In the genomic region with DNA sequence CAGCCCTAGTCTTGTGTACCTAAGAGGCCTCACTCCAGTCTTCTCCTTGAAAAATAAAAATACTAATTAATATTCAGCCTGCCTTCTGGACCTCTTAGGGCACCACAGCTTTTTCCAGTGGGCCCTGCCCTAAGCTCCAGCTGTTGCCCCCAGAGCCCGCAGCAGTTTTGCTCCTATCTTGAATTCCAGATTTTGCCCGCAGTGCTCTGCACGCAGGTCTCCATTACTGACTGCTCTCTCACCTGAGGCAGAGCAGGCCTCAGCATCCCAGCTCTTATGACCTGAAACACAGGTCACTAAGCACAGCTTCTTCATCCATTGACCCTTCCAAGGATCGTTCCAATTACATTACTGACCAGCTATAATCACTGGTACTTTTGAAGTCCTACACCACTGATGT, we compare ENCODE assay signal across 17 cellular contexts. TPM values are rescaled to one million over a fixed set of nuclear protein-coding genes. Genes with fewer than 3 reads are reported as not detected.
DNase-seq lines count a peak whose midpoint lies in the region; ATAC-seq, FAIRE-seq and TF ChIP-seq lines count a peak whose summit lies in the region.
"Had no signal": no experiment of that assay in that cellular context is flagged by ENCODE, and none has a peak within 500 bp of the region (broad histone marks: within the 10 kb centered on the region; RNA-seq: fewer than 3 reads in every experiment).

No MANE protein-coding gene starts in this region.

- no peak for DNase-seq in CD4-positive, CD25-positive, alpha-beta regulatory T cell
- DNase-seq in bronchial epithelial cell (ENCODE audit: low read depth) (no peak), neural crest cell (ENCODE audit: low read depth, low spot score) (no peak), upper lobe of right lung (peak; percentile 21), natural killer cell (no peak), NCI-H2171 (lab: John Stamatoyannopoulos, UW) (no peak)
- no peak for DNase-seq in activated naive CD4-positive, alpha-beta T cell treated with anti-CD3 and anti-CD28 coated beads, Interleukin-2, amount 10 ng/mL, durations not matched to agents 7 days and 5 days
- DNase-seq: 8988T; AML-193; Calu3; CD4-positive, alpha-beta T cell; GF-D8; IMR-90; KBM-7 had no signal

- H3K9me3 ChIP-seq in CD4-positive, CD25-positive, alpha-beta regulatory T cell (ENCODE audit: control insufficient read depth in 2 of 2, low read length in 2 of 2) = no peaks in the 10 kb centered on the region
- H3K9me3 ChIP-seq in upper lobe of right lung = no peaks in the 10 kb centered on the region
- H3K9me3 ChIP-seq: BLaER1 had no signal

- H3K4me1 ChIP-seq in CD4-positive, CD25-positive, alpha-beta regulatory T cell (ENCODE audit: control insufficient read depth, insufficient read depth, low read length, poor library complexity, severe bottlenecking) = no peaks in the 10 kb centered on the region
- H3K4me1 ChIP-seq in upper lobe of right lung = peaks cover 7% of the 10 kb centered on the region

- ATAC-seq in CD4-positive, CD25-positive, alpha-beta regulatory T cell (ENCODE audit: low read depth in 2 of 2) = no peak
- no peak for ATAC-seq in upper lobe of right lung
- ATAC-seq in natural killer cell = no peak

- H3K27ac Mint-ChIP-seq in CD4-positive, CD25-positive, alpha-beta regulatory T cell = peak overlapping the region in 2 of 3 donors; percentile 25 to 71
- H3K27ac Mint-ChIP-seq in neural crest cell (ENCODE audit: unreplicated experiment) (peak overlapping the region; percentile 67), natural killer cell (no peak overlapping the region)
- no peak overlapping the region for H3K27ac Mint-ChIP-seq in activated naive CD4-positive, alpha-beta T cell treated with anti-CD3 and anti-CD28 coated beads, Interleukin-2, amount 10 ng/mL, durations not matched to agents 7 days and 5 days
- H3K27ac Mint-ChIP-seq: CD4-positive, alpha-beta T cell had no signal

- CTCF ChIA-PET in activated naive CD4-positive, alpha-beta T cell treated with anti-CD3 and anti-CD28 coated beads, Interleukin-2, amount 10 ng/mL, durations not matched to agents 7 days and 5 days (lab: Charles Lee) = interaction anchor here (1.0 to 2.1 kb wide), 6 partner anchors 10 to 79 kb away, joined by 3 to 7 read pairs (median 6); a partner anchor contains a TSS

- H3K36me3 ChIP-seq in CD4-positive, CD25-positive, alpha-beta regulatory T cell (ENCODE audit: control insufficient read depth, insufficient read depth, low read length) = peaks cover 17% of the 10 kb centered on the region
- H3K36me3 ChIP-seq in bronchial epithelial cell (ENCODE audit: control insufficient read depth, insufficient read depth, low read length) (peaks cover 4% of the 10 kb centered on the region), upper lobe of right lung (peaks cover 85% of the 10 kb centered on the region)
- H3K36me3 ChIP-seq: BLaER1 had no signal

- intact Hi-C loops in upper lobe of right lung (cut with DNase I) (no loop called here), natural killer cell (cut with micrococcal nuclease) (no loop called here)

- peak; percentile 90 for FAIRE-seq in bronchial epithelial cell (lab: Jason Lieb, UNC)
- FAIRE-seq: GM19239, H1 had no signal

- no peaks in the 10 kb centered on the region for H3K27me3 ChIP-seq in CD4-positive, CD25-positive, alpha-beta regulatory T cell (ENCODE audit: control insufficient read depth, insufficient read depth, low read length)
- H3K27me3 ChIP-seq in bronchial epithelial cell (ENCODE audit: control insufficient read depth, insufficient read depth, low read length) (no peaks in the 10 kb centered on the region), upper lobe of right lung (no peaks in the 10 kb centered on the region)
- H3K27me3 ChIP-seq: BLaER1 had no signal

- no peak overlapping the region for H3K27ac ChIP-seq in CD4-positive, CD25-positive, alpha-beta regulatory T cell (ENCODE audit: insufficient read depth, low read length, poor library complexity, severe bottlenecking)
- H3K27ac ChIP-seq in upper lobe of right lung = no peak overlapping the region
- H3K27ac ChIP-seq: BLaER1 had no signal

- no peaks in the 10 kb centered on the region for H3K27me3 Mint-ChIP-seq in CD4-positive, CD25-positive, alpha-beta regulatory T cell
- H3K27me3 Mint-ChIP-seq in neural crest cell (ENCODE audit: low read depth) = no peaks in the 10 kb centered on the region
- peaks cover 55 to 82% of the 10 kb centered on the region in 2 donors for H3K27me3 Mint-ChIP-seq in natural killer cell (ENCODE audit: low read depth in 2 of 2)
- peaks cover 25% of the 10 kb centered on the region for H3K27me3 Mint-ChIP-seq in activated naive CD4-positive, alpha-beta T cell treated with anti-CD3 and anti-CD28 coated beads, Interleukin-2, amount 10 ng/mL, durations not matched to agents 7 days and 5 days
- H3K27me3 Mint-ChIP-seq: CD4-positive, alpha-beta T cell had no signal

- peaks cover 42% of the 10 kb centered on the region for H3K36me3 Mint-ChIP-seq in CD4-positive, CD25-positive, alpha-beta regulatory T cell
- H3K36me3 Mint-ChIP-seq in neural crest cell (ENCODE audit: low read depth) (peaks cover 7% of the 10 kb centered on the region), natural killer cell (no peaks in the 10 kb centered on the region)
- H3K36me3 Mint-ChIP-seq in activated naive CD4-positive, alpha-beta T cell treated with anti-CD3 and anti-CD28 coated beads, Interleukin-2, amount 10 ng/mL, durations not matched to agents 7 days and 5 days = no peaks in the 10 kb centered on the region

- H3K4me1 Mint-ChIP-seq in CD4-positive, CD25-positive, alpha-beta regulatory T cell = no peaks in the 10 kb centered on the region
- peaks cover 15% of the 10 kb centered on the region for H3K4me1 Mint-ChIP-seq in neural crest cell
- peaks cover 0 to 10% of the 10 kb centered on the region in 2 donors for H3K4me1 Mint-ChIP-seq in natural killer cell
- peaks cover 9% of the 10 kb centered on the region for H3K4me1 Mint-ChIP-seq in activated naive CD4-positive, alpha-beta T cell treated with anti-CD3 and anti-CD28 coated beads, Interleukin-2, amount 10 ng/mL, durations not matched to agents 7 days and 5 days

- peaks cover 0 to 2% (median 0%) of the 10 kb centered on the region in 7 donors for H3K9me3 Mint-ChIP-seq in CD4-positive, CD25-positive, alpha-beta regulatory T cell
- no peaks in the 10 kb centered on the region for H3K9me3 Mint-ChIP-seq in neural crest cell
- no peaks in the 10 kb centered on the region for H3K9me3 Mint-ChIP-seq in natural killer cell
- H3K9me3 Mint-ChIP-seq in activated naive CD4-positive, alpha-beta T cell treated with anti-CD3 and anti-CD28 coated beads, Interleukin-2, amount 10 ng/mL, durations not matched to agents 7 days and 5 days = no peaks in the 10 kb centered on the region
- H3K9me3 Mint-ChIP-seq: CD4-positive, alpha-beta T cell had no signal

- no peak for TF ChIP-seq CTCF in bronchial epithelial cell (IDR thresholded peaks at IDR 0.05; ENCODE audit: insufficient read depth, low read length, severe bottlenecking)
- TF ChIP-seq CTCF in neural crest cell (conservative IDR thresholded peaks at IDR 0.05) = no peak
- no peak for TF ChIP-seq CTCF in upper lobe of right lung (IDR thresholded peaks at IDR 0.05)
- TF ChIP-seq CTCF in natural killer cell (IDR thresholded peaks at IDR 0.05) = no peak

- H3K4me3 Mint-ChIP-seq in CD4-positive, CD25-positive, alpha-beta regulatory T cell = no peak overlapping the region
- H3K4me3 Mint-ChIP-seq in neural crest cell = no peak overlapping the region
- H3K4me3 Mint-ChIP-seq in natural killer cell = no peak overlapping the region
- no peak overlapping the region for H3K4me3 Mint-ChIP-seq in activated naive CD4-positive, alpha-beta T cell treated with anti-CD3 and anti-CD28 coated beads, Interleukin-2, amount 10 ng/mL, durations not matched to agents 7 days and 5 days
- H3K4me3 Mint-ChIP-seq: CD4-positive, alpha-beta T cell had no signal

- H3K4me3 ChIP-seq in CD4-positive, CD25-positive, alpha-beta regulatory T cell (ENCODE audit: low read depth, low read length) = no peak overlapping the region
- H3K4me3 ChIP-seq in bronchial epithelial cell (ENCODE audit: low read depth, low read length) (no peak overlapping the region), upper lobe of right lung (no peak overlapping the region)
- H3K4me3 ChIP-seq: BLaER1 had no signal

RNA-seq across cellular contexts. Expression of a gene that starts 28.4 kb away (rescaled TPM):
- 11.8 TPM for total RNA-seq in CD4-positive, CD25-positive, alpha-beta regulatory T cell
- 10 to 100 TPM in 3 of 4 donors, 1 to 10 TPM in 1; 9.2 to 17.2 (median 12.0) TPM for polyA plus RNA-seq in CD4-positive, CD25-positive, alpha-beta regulatory T cell
- 8.4 and 14.2 TPM in 2 replicates for total RNA-seq in bronchial epithelial cell
- 20.5 and 21.2 TPM in 2 replicates for total RNA-seq in neural crest cell
- 46.9 TPM for total RNA-seq in upper lobe of right lung
- 10 to 100 TPM; 34.8 to 44.3 (median 36.4) TPM for total RNA-seq in natural killer cell

RNA-seq across cellular contexts. Expression of a gene that starts 45.1 kb away (rescaled TPM):
- total RNA-seq in CD4-positive, CD25-positive, alpha-beta regulatory T cell = 0.91 TPM
- polyA plus RNA-seq in CD4-positive, CD25-positive, alpha-beta regulatory T cell = under 1 TPM; 0.30 to 0.64 (median 0.61) TPM
- 7.4 and 22.8 TPM in 2 replicates for total RNA-seq in bronchial epithelial cell
- 1.2 and 1.9 TPM in 2 replicates for total RNA-seq in neural crest cell
- total RNA-seq in upper lobe of right lung = 1.4 TPM
- 1 to 10 TPM in 2 of 3 donors, under 1 TPM in 1; 0.68 to 1.6 (median 1.2) TPM for total RNA-seq in natural killer cell

RNA-seq across cellular contexts. Expression of a gene that starts 49.0 kb away (rescaled TPM):
- total RNA-seq in CD4-positive, CD25-positive, alpha-beta regulatory T cell = 28.1 TPM
- polyA plus RNA-seq in CD4-positive, CD25-positive, alpha-beta regulatory T cell = 10 to 100 TPM; 13.8 to 16.4 (median 15.2) TPM
- total RNA-seq in bronchial epithelial cell (20.0 and 54.2 TPM in 2 replicates), neural crest cell (59.4 and 64.7 TPM in 2 replicates), upper lobe of right lung (109 TPM), natural killer cell (10 to 100 TPM in 1 of 3 donors, 1 to 10 TPM in 2; 4.8 to 33.5 (median 7.5) TPM)

RNA-seq across cellular contexts. Expression of a gene that starts 54.3 kb away (rescaled TPM):
- total RNA-seq in CD4-positive, CD25-positive, alpha-beta regulatory T cell = 45.0 TPM
- polyA plus RNA-seq in CD4-positive, CD25-positive, alpha-beta regulatory T cell = 10 to 100 TPM; 41.6 to 56.1 (median 51.8) TPM
- total RNA-seq in bronchial epithelial cell = 9.0 and 18.4 TPM in 2 replicates
- 58.3 and 59.6 TPM in 2 replicates for total RNA-seq in neural crest cell
- 63.3 TPM for total RNA-seq in upper lobe of right lung
- 10 to 100 TPM; 61.1 to 67.8 (median 62.3) TPM for total RNA-seq in natural killer cell

RNA-seq across cellular contexts. Expression of a gene that starts 59.2 kb away (rescaled TPM):
- 40.8 TPM for total RNA-seq in CD4-positive, CD25-positive, alpha-beta regulatory T cell
- 10 to 100 TPM; 44.0 to 55.4 (median 49.5) TPM for polyA plus RNA-seq in CD4-positive, CD25-positive, alpha-beta regulatory T cell
- 28.3 and 33.2 TPM in 2 replicates for total RNA-seq in bronchial epithelial cell
- 38.6 and 41.1 TPM in 2 replicates for total RNA-seq in neural crest cell
- 61.3 TPM for total RNA-seq in upper lobe of right lung
- total RNA-seq in natural killer cell = 10 to 100 TPM; 38.9 to 58.2 (median 42.6) TPM

Comparison
In these comparisons a context has a peak if more than half of its experiments do, and no peak if none do; other contexts are left out.
1. H3K27ac Mint-ChIP-seq: peak in CD4-positive, CD25-positive, alpha-beta regulatory T cell (2 of 3) and neural crest cell (single experiment); none in natural killer cell (0 of 2) and activated naive CD4-positive, alpha-beta T cell treated with anti-CD3 and anti-CD28 coated beads, Interleukin-2, amount 10 ng/mL, durations not matched to agents 7 days and 5 days (single experiment).